19 cellular contexts compared by ENCODE assay signal in the genomic region with DNA sequence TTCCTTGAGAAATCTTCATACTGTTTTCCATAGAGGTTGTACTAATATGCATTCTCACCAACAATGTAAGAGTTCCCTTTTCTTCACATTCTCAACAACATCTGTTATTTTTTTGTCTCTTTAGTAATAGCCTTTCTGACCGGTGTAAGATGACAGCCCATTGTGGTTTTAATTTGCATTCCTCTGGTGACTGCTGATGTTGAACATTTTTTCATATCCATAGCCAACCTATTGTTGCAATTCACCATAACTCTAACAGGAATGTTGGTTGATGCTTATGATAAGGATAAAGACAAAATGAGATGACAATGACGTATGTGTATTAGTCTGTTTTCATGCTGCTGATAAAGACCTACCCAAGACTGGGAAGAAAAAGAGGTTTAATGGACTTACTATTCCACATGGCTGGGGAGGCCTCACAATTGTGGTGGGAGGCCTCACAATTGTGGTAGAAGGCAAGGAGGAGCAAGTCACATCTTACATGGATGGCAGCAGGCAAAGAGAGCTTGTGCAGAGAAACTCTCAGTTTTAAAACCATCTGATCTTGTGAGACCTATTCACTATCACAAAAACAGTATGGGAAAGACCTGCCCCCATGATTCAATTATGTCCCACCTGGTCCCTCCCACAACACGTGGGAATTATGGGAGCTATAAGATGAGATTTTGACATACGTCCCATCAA. TPM values are rescaled to one million over a fixed set of nuclear protein-coding genes. Genes with fewer than 3 reads are reported as not detected.
"Had no signal": no experiment of that assay in that cellular context is flagged by ENCODE, and none has a peak within 500 bp of the region (broad histone marks: within the 10 kb centered on the region; RNA-seq: fewer than 3 reads in every experiment).

No MANE protein-coding gene starts in this region.

- H3K27me3 ChIP-seq: transverse colon had no signal

- ATAC-seq: activated T-helper 17 cell treated with anti-CD3 and anti-CD28 coated beads, Interleukin-2, amount 50 U/mL, for 72 hours; lower lobe of right lung; T-helper 17 cell; WTC11 had no signal

- H3K4me3 Mint-ChIP-seq: activated CD4-positive, alpha-beta T cell treated with anti-CD3 and anti-CD28 coated beads, Interleukin-2, amount 10 ng/mL, durations not matched to agents 24 days and 14 days; activated naive CD4-positive, alpha-beta T cell treated with anti-CD3 and anti-CD28 coated beads for 36 hours; activated T-helper 17 cell treated with anti-CD3 and anti-CD28 coated beads, Interleukin-2, amount 50 U/mL, for 72 hours; naive B cell; T-helper 17 cell; WTC11 had no signal

- H3K4me3 ChIP-seq: lower lobe of right lung, smooth muscle cell, transverse colon had no signal

- H3K4me2 ChIP-seq: smooth muscle cell had no signal

- DNase-seq: activated CD4-positive, alpha-beta T cell treated with anti-CD3 and anti-CD28 coated beads, Interleukin-2, amount 10 ng/mL, durations not matched to agents 24 days and 14 days; activated naive CD4-positive, alpha-beta T cell treated with anti-CD3 and anti-CD28 coated beads for 36 hours; activated T-cell treated with anti-CD3 and anti-CD28 coated beads for 4 hours; hippocampal formation; kidney glomerular epithelial cell; lower lobe of right lung; midbrain; naive B cell; retina; T-helper 17 cell; transverse colon had no signal

- H3K27me3 Mint-ChIP-seq: T-helper 17 cell had no signal

- H3K4me1 Mint-ChIP-seq: activated T-helper 17 cell treated with anti-CD3 and anti-CD28 coated beads, Interleukin-2, amount 50 U/mL, for 72 hours; naive B cell; T-helper 17 cell had no signal

- FAIRE-seq: bronchial epithelial cell, colon, endothelial cell of umbilical vein had no signal

- H3K4me1 ChIP-seq: lower lobe of right lung, transverse colon had no signal

- H3K36me3 ChIP-seq: lower lobe of right lung, transverse colon had no signal

- H3K27ac Mint-ChIP-seq: activated CD4-positive, alpha-beta T cell treated with anti-CD3 and anti-CD28 coated beads, Interleukin-2, amount 10 ng/mL, durations not matched to agents 24 days and 14 days; activated naive CD4-positive, alpha-beta T cell treated with anti-CD3 and anti-CD28 coated beads for 36 hours; activated T-helper 17 cell treated with anti-CD3 and anti-CD28 coated beads, Interleukin-2, amount 50 U/mL, for 72 hours; naive B cell; T-helper 17 cell; WTC11 had no signal

- H3K9me3 ChIP-seq: transverse colon had no signal

- H3K27ac ChIP-seq: lower lobe of right lung, transverse colon had no signal

- H3K9me3 Mint-ChIP-seq: activated T-helper 17 cell treated with anti-CD3 and anti-CD28 coated beads, Interleukin-2, amount 50 U/mL, for 72 hours had no signal

RNA-seq across cellular contexts. Expression of a gene that starts 37.6 kb away (rescaled TPM):
- total RNA-seq: activated CD4-positive, alpha-beta T cell treated with anti-CD3 and anti-CD28 coated beads, Interleukin-2, amount 10 ng/mL, durations not matched to agents 24 days and 14 days; activated CD8-positive, alpha-beta memory T cell treated with anti-CD3 and anti-CD28 coated beads for 36 hours; activated naive CD4-positive, alpha-beta T cell treated with anti-CD3 and anti-CD28 coated beads for 36 hours; activated T-helper 17 cell treated with anti-CD3 and anti-CD28 coated beads, Interleukin-2, amount 50 U/mL, for 72 hours; endothelial cell of umbilical vein; lower lobe of right lung; T-helper 17 cell had no signal
- polyA plus RNA-seq: endothelial cell of umbilical vein, fibroblast of lung had no signal
